ENCODE assay signal across 8 cellular contexts in the genomic region with DNA sequence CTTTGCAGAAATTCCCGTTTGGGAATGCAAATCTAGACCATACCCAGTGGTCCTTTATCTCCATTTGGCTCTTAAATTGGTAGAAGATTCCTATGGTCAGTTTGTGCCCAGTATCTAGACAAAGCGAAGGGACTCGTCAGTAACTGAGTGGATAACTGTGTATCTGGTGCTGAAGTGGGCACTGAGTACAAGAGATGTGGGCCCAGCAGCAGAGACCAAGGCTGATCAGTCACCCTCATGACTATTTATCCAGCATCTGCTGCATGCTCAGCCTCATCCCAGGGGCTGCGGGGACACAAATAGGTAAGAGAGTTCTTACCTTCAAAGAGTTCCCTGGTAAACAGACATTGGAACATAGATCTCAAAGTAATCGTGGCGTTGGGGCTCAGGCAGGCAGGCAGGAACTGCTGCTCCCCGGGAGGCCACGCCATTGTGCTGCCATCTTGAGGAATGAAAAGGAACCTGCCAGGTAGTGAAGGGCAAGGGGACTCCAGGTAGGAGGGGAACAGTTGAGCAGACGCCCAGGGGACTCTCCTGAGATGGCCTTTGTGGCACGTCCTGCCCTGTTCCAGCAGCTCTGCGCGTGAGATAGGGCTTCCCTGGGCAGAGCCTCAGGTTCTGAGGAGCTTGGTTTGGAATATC. TPM values are rescaled to one million over a fixed set of nuclear protein-coding genes. Genes with fewer than 3 reads are reported as not detected.
DNase-seq lines count a peak whose midpoint lies in the region; ATAC-seq, FAIRE-seq and TF ChIP-seq lines count a peak whose summit lies in the region.

No MANE protein-coding gene starts in this region.

- no peaks in the 10 kb centered on the region; the same call in 1 of the 2 replicates for H4K20me1 ChIP-seq in GM23338 (replicated peaks; ENCODE audit: insufficient read depth)

- TF ChIP-seq CTCF in A549 (IDR thresholded peaks at IDR 0.05): peak; percentile 64
- peak; percentile 67 to 87 for TF ChIP-seq CTCF in GM23338 (conservative IDR thresholded peaks at IDR 0.05; ENCODE audit: low read depth in 2 of 2)

- H3K79me2 ChIP-seq in GM23338 (replicated peaks; ENCODE audit: insufficient read depth): no peaks in the 10 kb centered on the region

- peak overlapping the region; percentile 80 for H2AFZ ChIP-seq in GM23338

- peaks cover 6% of the 10 kb centered on the region for H3K27me3 Mint-ChIP-seq in GM23338 (ENCODE audit: insufficient read depth, low read depth, poor library complexity)
- H3K27me3 Mint-ChIP-seq in activated naive CD8-positive, alpha-beta T cell treated with anti-CD3 and anti-CD28 coated beads for 36 hours: no peaks in the 10 kb centered on the region

- H3F3A ChIP-seq in GM23338 (replicated peaks; ENCODE audit: low read depth): no peaks in the 10 kb centered on the region

- FAIRE-seq in A549 (lab: Jason Lieb, UNC): peak; percentile 92

- POLR2A ChIA-PET in A549 (lab: Yijun Ruan, JAX): interaction anchor here (0.7 kb wide), 1 partner anchor 258 kb away, joined by 4 read pairs; no protein-coding TSS in a partner anchor

- ATAC-seq in A549 (peak; percentile 90 to 97), GM23338 (peak; percentile 98), HG02884 (IDR thresholded peaks at IDR 0.05; ENCODE audit: unreplicated experiment) (no peak), GM19467 (IDR thresholded peaks at IDR 0.05; ENCODE audit: unreplicated experiment) (no peak)

- H3K36me3 ChIP-seq in GM23338 (ENCODE audit: insufficient read depth) (no peaks in the 10 kb centered on the region), iPS DF 6.9 (ENCODE audit: control insufficient read depth, insufficient read depth, low read length) (no peaks in the 10 kb centered on the region)

- no peak for TF ChIP-seq EP300 in A549 (IDR thresholded peaks at IDR 0.05)

- H3K4me1 ChIP-seq in A549 (no peaks in the 10 kb centered on the region), GM23338 (ENCODE audit: insufficient read depth) (no peaks in the 10 kb centered on the region), iPS DF 6.9 (ENCODE audit: control insufficient read depth, insufficient read depth, low read length) (no peaks in the 10 kb centered on the region)

- H3K4me2 ChIP-seq in A549 (no peak overlapping the region), GM23338 (no peak overlapping the region)

- TF ChIP-seq POLR2A in A549 (IDR thresholded peaks at IDR 0.05; ENCODE audit: low read length): no peak

- H3K4me1 Mint-ChIP-seq in GM23338: peaks cover 11% of the 10 kb centered on the region
- H3K4me1 Mint-ChIP-seq in activated naive CD8-positive, alpha-beta T cell treated with anti-CD3 and anti-CD28 coated beads for 36 hours: peaks cover 9% of the 10 kb centered on the region

- H3K4me3 Mint-ChIP-seq in GM23338: no peak overlapping the region
- H3K4me3 Mint-ChIP-seq in activated naive CD8-positive, alpha-beta T cell treated with anti-CD3 and anti-CD28 coated beads for 36 hours: no peak overlapping the region

- H3K27ac ChIP-seq in A549 (no peak overlapping the region), GM23338 (ENCODE audit: low read depth) (no peak overlapping the region; the same call in 1 of the 2 replicates), iPS DF 6.9 (ENCODE audit: low read length) (no peak overlapping the region)

- H3K36me3 Mint-ChIP-seq in GM23338 (ENCODE audit: low read depth): peaks cover 42% of the 10 kb centered on the region
- H3K36me3 Mint-ChIP-seq in activated naive CD8-positive, alpha-beta T cell treated with anti-CD3 and anti-CD28 coated beads for 36 hours: peaks cover 7% of the 10 kb centered on the region

- H3K27me3 ChIP-seq in GM23338 (ENCODE audit: insufficient read depth): no peaks in the 10 kb centered on the region
- H3K27me3 ChIP-seq in iPS DF 6.9 (ENCODE audit: control insufficient read depth, insufficient read depth, low read length): no peaks in the 10 kb centered on the region

- H3K9me3 ChIP-seq in A549 (no peaks in the 10 kb centered on the region), iPS DF 6.9 (ENCODE audit: control insufficient read depth, insufficient read depth, low read length) (no peaks in the 10 kb centered on the region)

- in situ Hi-C loops in SK-MEL-5 (cut with HindIII; ENCODE audit: low pct_unique_long_range_greater_than_20kb, low sequenced_read_pairs): no loop called here

- DNase-seq in A549 (ENCODE audit: low read depth in 1 of 2, low spot score in 1 of 2) (peak; percentile 71 to 85), GM23338 (ENCODE audit: low spot score) (peak; percentile 89), SK-MEL-5 (ENCODE audit: low read depth, low spot score) (peak; percentile 51), iPS DF 6.9 (ENCODE audit: low read depth, low spot score) (peak; percentile 29)
- peak; percentile 73 for DNase-seq in activated naive CD8-positive, alpha-beta T cell treated with anti-CD3 and anti-CD28 coated beads for 36 hours
- DNase-seq in stimulated activated CD4-positive, alpha-beta T cell treated with anti-CD3 and anti-CD28 coated beads, Interleukin-2, amount 100 ng/mL, for 48 hours: peak; percentile 54 to 60

- no peak overlapping the region for H3K4me3 ChIP-seq in A549
- H3K4me3 ChIP-seq in GM23338: no peak overlapping the region
- no peak overlapping the region for H3K4me3 ChIP-seq in iPS DF 6.9 (ENCODE audit: low read length)

- WGBS in A549 (ENCODE audit: missing lambda C conversion rate): 57% methylated on average over 12 of the region's 12 CpGs
- no CpG with 5 or more reads among the region's 12 CpGs for WGBS in iPS DF 6.9 (ENCODE audit: insufficient coverage, insufficient read length)

- TF ChIP-seq RAD21 in A549 (conservative IDR thresholded peaks at IDR 0.05 in 1 of 2, IDR thresholded peaks at IDR 0.05 in 1 of 2): peak; percentile 74 to 83

- H3K9me2 ChIP-seq in GM23338 (ENCODE audit: insufficient read depth): no peaks in the 10 kb centered on the region

- CTCF ChIA-PET in A549 (lab: Yijun Ruan, JAX): interaction anchor here (0.6 to 4.4 kb wide), 15 partner anchors 9 to 314 kb away, joined by 3 to 16 read pairs (median 4); no protein-coding TSS in a partner anchor

- no peak overlapping the region for H3K27ac Mint-ChIP-seq in GM23338
- no peak overlapping the region for H3K27ac Mint-ChIP-seq in activated naive CD8-positive, alpha-beta T cell treated with anti-CD3 and anti-CD28 coated beads for 36 hours

- peaks cover 3% of the 10 kb centered on the region; the same call in 2 of the 3 replicates for H3K9me3 Mint-ChIP-seq in GM23338
- H3K9me3 Mint-ChIP-seq in activated naive CD8-positive, alpha-beta T cell treated with anti-CD3 and anti-CD28 coated beads for 36 hours: no peaks in the 10 kb centered on the region

TF ChIP-seq in A549, 52 proteins besides CTCF, POLR2A, EP300 and RAD21:
- TF ChIP-seq MYC (IDR thresholded peaks at IDR 0.05; ENCODE audit: borderline replicate concordance, low read length): no peak
- peak; percentile 63 for TF ChIP-seq SMC3 (IDR thresholded peaks at IDR 0.05)

TF ChIP-seq in GM23338, 12 proteins besides CTCF, POLR2A, EP300 and RAD21 (continues in another document):
- no peak for TF ChIP-seq EZH2phosphoT487 (IDR thresholded peaks at IDR 0.05; ENCODE audit: unreplicated experiment)

RNA-seq across cellular contexts. Expression of a gene that starts 10.3 kb away (rescaled TPM):
- polyA plus RNA-seq in A549 (2011; rRNA removed) (5.3 and 6.5 TPM in 2 replicates), A549 (2017; fragmentation: RNase III; extraction: RNeasy Plus Mini Kit Qiagen cat#74134 plus additional on column Dnase treatment) (4.2 to 6.3 TPM (median 5.9 TPM) in 3 replicates), GM23338 (2016; fragmentation: Nextera tagmentation; extraction: Ambion mirVana) (6.0 and 6.1 TPM in 2 replicates)
- polyA plus RNA-seq in A549 (2012; cell fraction: cytosol; rRNA removed): 9.3 and 15.0 TPM in 2 replicates
- 12.2 and 16.4 TPM in 2 replicates for polyA plus RNA-seq in A549 (2012; cell fraction: nucleus; rRNA removed)
- 4.5 and 4.7 TPM in 2 replicates for polyA minus RNA-seq in A549 (2011; rRNA and poly(A)+ RNA removed)
- total RNA-seq in GM23338 (2014; rRNA removed; shearing (Covaris generic)): 10.6 and 14.7 TPM in 2 replicates
- 11.0 and 15.7 TPM in 2 replicates for total RNA-seq in SK-MEL-5 (2014; rRNA removed; shearing (Covaris generic))
- 20.2 and 24.6 TPM in 2 replicates for polyA plus RNA-seq in SK-MEL-5 (2015; cell fraction: cytosol; rRNA removed)
- 52.9 and 66.9 TPM in 2 replicates for polyA plus RNA-seq in SK-MEL-5 (2015; cell fraction: nucleus; rRNA removed)
- 1 to 10 TPM; 6.1 to 6.5 TPM for total RNA-seq in activated naive CD8-positive, alpha-beta T cell treated with anti-CD3 and anti-CD28 coated beads for 36 hours

RNA-seq across cellular contexts. Expression of a gene that starts 32.4 kb away (rescaled TPM):
- polyA plus RNA-seq in A549 (2011; rRNA removed) (204 and 209 TPM in 2 replicates), A549 (2017; fragmentation: RNase III; extraction: RNeasy Plus Mini Kit Qiagen cat#74134 plus additional on column Dnase treatment) (144 to 164 TPM (median 149 TPM) in 3 replicates), GM23338 (2016; fragmentation: Nextera tagmentation; extraction: Ambion mirVana) (90.9 and 108 TPM in 2 replicates)
- polyA plus RNA-seq in A549 (2012; cell fraction: cytosol; rRNA removed): 100 and 117 TPM in 2 replicates
- polyA plus RNA-seq in A549 (2012; cell fraction: nucleus; rRNA removed): 89.5 and 107 TPM in 2 replicates
- 101 and 106 TPM in 2 replicates for polyA minus RNA-seq in A549 (2011; rRNA and poly(A)+ RNA removed)
- 121 and 134 TPM in 2 replicates for total RNA-seq in GM23338 (2014; rRNA removed; shearing (Covaris generic))
- total RNA-seq in SK-MEL-5 (2014; rRNA removed; shearing (Covaris generic)): 116 and 121 TPM in 2 replicates
- polyA plus RNA-seq in SK-MEL-5 (2015; cell fraction: cytosol; rRNA removed): 67.9 and 68.3 TPM in 2 replicates
- 34.0 and 57.1 TPM in 2 replicates for polyA plus RNA-seq in SK-MEL-5 (2015; cell fraction: nucleus; rRNA removed)
- 100 to 1,000 TPM; 133 to 141 TPM for total RNA-seq in activated naive CD8-positive, alpha-beta T cell treated with anti-CD3 and anti-CD28 coated beads for 36 hours

Comparison
In these comparisons a context has a peak if more than half of its experiments do, and no peak if none do; other contexts are left out.
1. ATAC-seq: peak in A549 (2 of 2) and GM23338 (single experiment); none in HG02884 (single experiment) and GM19467 (single experiment).
2. DNase-seq: peak in every context shown above with its lines; median percentile 89 in GM23338; 78 in A549; 73 in activated naive CD8-positive, alpha-beta T cell treated with anti-CD3 and anti-CD28 coated beads for 36 hours; 57 in stimulated activated CD4-positive, alpha-beta T cell treated with anti-CD3 and anti-CD28 coated beads, Interleukin-2, amount 100 ng/mL, for 48 hours; 51 in SK-MEL-5; 29 in iPS DF 6.9.